Comparison of ENCODE assay signal across 8 cellular contexts in the genomic region with DNA sequence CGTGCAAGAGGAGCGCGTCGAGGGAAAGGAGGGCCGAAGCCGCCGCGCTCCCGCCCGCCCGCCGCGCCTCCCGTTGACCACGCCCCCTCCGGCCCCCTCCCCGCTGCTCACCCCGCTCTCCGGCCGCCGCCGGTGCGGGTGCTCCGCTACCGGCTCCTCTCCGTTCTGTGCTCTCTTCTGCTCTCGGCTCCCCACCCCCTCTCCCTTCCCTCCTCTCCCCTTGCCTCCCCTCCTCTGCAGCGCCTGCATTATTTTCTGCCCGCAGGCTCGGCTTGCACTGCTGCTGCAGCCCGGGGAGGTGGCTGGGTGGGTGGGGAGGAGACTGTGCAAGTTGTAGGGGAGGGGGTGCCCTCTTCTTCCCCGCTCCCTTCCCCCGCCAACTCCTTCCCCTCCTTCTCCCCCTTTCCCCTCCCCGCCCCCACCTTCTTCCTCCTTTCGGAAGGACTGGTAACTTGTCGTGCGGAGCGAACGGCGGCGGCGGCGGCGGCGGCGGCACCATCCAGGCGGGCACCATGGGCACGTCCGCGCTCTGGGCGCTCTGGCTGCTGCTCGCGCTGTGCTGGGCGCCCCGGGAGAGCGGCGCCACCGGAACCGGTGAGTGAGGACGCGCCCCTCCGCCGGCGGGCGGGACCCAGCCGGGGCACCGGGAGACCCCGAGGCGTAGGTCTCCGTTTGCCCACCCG. TPM values are rescaled to one million over a fixed set of nuclear protein-coding genes. Genes with fewer than 3 reads are reported as not detected.
DNase-seq lines count a peak whose midpoint lies in the region; ATAC-seq lines count a peak whose summit lies in the region.

A gene (plus strand): TSS at position 110 of the 683 bp plus-strand sequence. CDS start 403 bp downstream, at position 513.

- CTCF ChIA-PET in T-cell (lab: Charles Lee), result no interaction called here

- H3K9me3 Mint-ChIP-seq in T-cell, result no peaks in the 10 kb centered on the region

- no peaks in the 10 kb centered on the region for H3K36me3 Mint-ChIP-seq in T-cell

- peaks cover 57 to 59% of the 10 kb centered on the region in 2 donors for H3K27me3 Mint-ChIP-seq in T-cell

- H3K4me3 Mint-ChIP-seq in T-cell, result peak within 1 kb of the TSS; percentile 77 to 83 (median 82)

- peak within 1 kb of the TSS in 1 of 2 donors; percentile 25 for H3K27ac Mint-ChIP-seq in T-cell

- in situ Hi-C loops in Caki2 (cut with HindIII; ENCODE audit: low pct_unique_long_range_greater_than_20kb, low sequenced_read_pairs), result no loop called here

- ATAC-seq in GM19467 (IDR thresholded peaks at IDR 0.05; ENCODE audit: unreplicated experiment) (peak; percentile 28), T-cell (replicated peaks in 1 of 4) (peak; percentile 46 to 57 (median 48))

- POLR2A ChIA-PET in T-cell (lab: Charles Lee), result no interaction called here

- H3K4me1 Mint-ChIP-seq in T-cell, result peaks cover 14 to 19% (median 14%) of the 10 kb centered on the region in 3 donors

- DNase-seq in Caki2 (ENCODE audit: low read depth), result peak; percentile 47
- peak; percentile 20 for DNase-seq in HT1080 (ENCODE audit: low read depth)
- peak in 6 of 34 experiments; percentile 1 to 10 (median 6) for DNase-seq in T-cell
- DNase-seq in cerebellum (ENCODE audit: low spot score), result peak; percentile 82
- peak; percentile 65 for DNase-seq in kidney tubule cell (ENCODE audit: low spot score)
- DNase-seq in stimulated activated CD4-positive, alpha-beta T cell treated with anti-CD3 and anti-CD28 coated beads, Interleukin-15, amount 100 ng/mL, for 24 hours, result peak; percentile 52
- no peak for DNase-seq in NCI-H526 treated with DMSO at 0.1 percent for 48 hours (lab: John Stamatoyannopoulos, UW)

RNA-seq across cellular contexts. Expression of the gene that starts here (rescaled TPM):
- total RNA-seq in Caki2 (2014; rRNA removed; shearing (Covaris generic); ENCODE audit: low replicate concordance), result 19.2 and 26.6 TPM in 2 replicates
- 5.2 and 6.3 TPM in 2 replicates for total RNA-seq in HT1080 (2014; rRNA removed; shearing (Covaris generic))
- 23.5 and 30.2 TPM in 2 replicates for polyA plus RNA-seq in HT1080 (2015; cell fraction: cytosol; rRNA removed)
- polyA plus RNA-seq in HT1080 (2015; cell fraction: nucleus; rRNA removed), result 54.4 and 54.8 TPM in 2 replicates
- total RNA-seq in T-cell (1 to 10 TPM in 2 of 5 donors, under 1 TPM in 3; 0.16 to 1.9 (median 0.92) TPM), cerebellum (46.4 TPM)
